In genomic region chr14:50062438-50063039, GRCh38 we compare ENCODE assay signal across 8 cellular contexts. TPM values are rescaled to one million over a fixed set of nuclear protein-coding genes. Genes with fewer than 3 reads are reported as not detected.
DNase-seq lines count a peak whose midpoint lies in the region; ATAC-seq and TF ChIP-seq lines count a peak whose summit lies in the region.

No MANE protein-coding gene starts in this region.

- peak; percentile 80 for TF ChIP-seq POLR2A in GM18505 (IDR thresholded peaks at IDR 0.05; ENCODE audit: borderline replicate concordance, extremely low read depth, insufficient read depth, insufficient read length)
- TF ChIP-seq POLR2A in transverse colon (IDR thresholded peaks at IDR 0.05): peak; percentile 46

- DNase-seq in UCSD-AML1 (lab: John Stamatoyannopoulos, UW; ENCODE audit: unreplicated experiment) (peak; percentile 33), transverse colon (peak; percentile 64), NCI-H748 (lab: John Stamatoyannopoulos, UW; ENCODE audit: unreplicated experiment) (no peak), NCI-H1694 (lab: John Stamatoyannopoulos, UW) (no peak)
- peak; percentile 38 to 80 for DNase-seq in central memory CD8-positive, alpha-beta T cell (ENCODE audit: low spot score in 2 of 2)
- DNase-seq in naive thymus-derived CD8-positive, alpha-beta T cell: peak; percentile 37 to 94 (median 74)

- H3K4me3 Mint-ChIP-seq in central memory CD8-positive, alpha-beta T cell: peak overlapping the region; percentile 83
- H3K4me3 Mint-ChIP-seq in naive thymus-derived CD8-positive, alpha-beta T cell: peak overlapping the region; percentile 74 to 95 (median 90)

- WGBS in transverse colon (ENCODE audit: low coverage in 1 of 2), 2 donors: 42 to 49% methylated on average over 7 of the region's 7 CpGs

- in situ Hi-C loops in transverse colon (cut with MboI; ENCODE audit: low pct_ligation_motif_present in 1 of 4, low pct_unique_long_range_greater_than_20kb in 1 of 4, low sequenced_read_pairs in 3 of 4): no loop called here

- no peaks in the 10 kb centered on the region for H3K9me3 ChIP-seq in HUES48 (ENCODE audit: control insufficient read depth, insufficient read depth, low read length)
- H3K9me3 ChIP-seq in transverse colon: no peaks in the 10 kb centered on the region

- peak; percentile 24 for ATAC-seq in GM18505 (IDR thresholded peaks at IDR 0.05; ENCODE audit: unreplicated experiment)
- peak; percentile 72 for ATAC-seq in central memory CD8-positive, alpha-beta T cell (replicated peaks; ENCODE audit: extremely low read depth, poor library complexity, severe bottlenecking)
- peak; percentile 79 to 80 for ATAC-seq in naive thymus-derived CD8-positive, alpha-beta T cell

- no peaks in the 10 kb centered on the region for H3K27me3 Mint-ChIP-seq in central memory CD8-positive, alpha-beta T cell
- H3K27me3 Mint-ChIP-seq in naive thymus-derived CD8-positive, alpha-beta T cell: no peaks in the 10 kb centered on the region

- H3K4me1 ChIP-seq in HUES48 (ENCODE audit: control insufficient read depth, insufficient read depth, low read length): peaks cover 29% of the 10 kb centered on the region
- H3K4me1 ChIP-seq in transverse colon: peaks cover 36 to 62% (median 44%) of the 10 kb centered on the region in 4 donors

- peaks cover 78% of the 10 kb centered on the region for H3K4me1 Mint-ChIP-seq in central memory CD8-positive, alpha-beta T cell
- H3K4me1 Mint-ChIP-seq in naive thymus-derived CD8-positive, alpha-beta T cell: peaks cover 43 to 90% (median 85%) of the 10 kb centered on the region in 4 donors

- intact Hi-C loops in transverse colon (cut with DNase I; ENCODE audit: low total_unique reads): no loop called here

- peak overlapping the region; percentile 56 for H3K27ac ChIP-seq in HUES48 (ENCODE audit: low read depth, low read length)
- H3K27ac ChIP-seq in transverse colon: peak overlapping the region; percentile 77 to 86 (median 84)

- POLR2A ChIA-PET in naive thymus-derived CD8-positive, alpha-beta T cell (lab: Charles Lee): interaction anchor here (0.9 to 6.1 kb wide), 32 partner anchors 8 to 295 kb away, joined by 3 to 133 read pairs (median 10); partner anchors contain the start of genes ARF6, KLHDC2, NEMF and VCPKMT

- H3K27ac Mint-ChIP-seq in central memory CD8-positive, alpha-beta T cell (ENCODE audit: low read depth): peak overlapping the region; percentile 96
- peak overlapping the region; percentile 97 to 100 (median 98) for H3K27ac Mint-ChIP-seq in naive thymus-derived CD8-positive, alpha-beta T cell

- H3K9me3 Mint-ChIP-seq in central memory CD8-positive, alpha-beta T cell: no peaks in the 10 kb centered on the region
- no peaks in the 10 kb centered on the region for H3K9me3 Mint-ChIP-seq in naive thymus-derived CD8-positive, alpha-beta T cell

- H3K9ac ChIP-seq in HUES48 (ENCODE audit: low read depth, low read length): no peak overlapping the region

- TF ChIP-seq EP300 in transverse colon (IDR thresholded peaks at IDR 0.05; ENCODE audit: low read depth): no peak

- H3K4me3 ChIP-seq in HUES48 (ENCODE audit: low read depth, low read length) (no peak overlapping the region), transverse colon (no peak overlapping the region)

- H3K36me3 ChIP-seq in HUES48 (ENCODE audit: control insufficient read depth, insufficient read depth, low read length) (no peaks in the 10 kb centered on the region), transverse colon (no peaks in the 10 kb centered on the region)

- no peak for TF ChIP-seq CTCF in transverse colon (IDR thresholded peaks at IDR 0.05)

- H3K27me3 ChIP-seq in HUES48 (ENCODE audit: control insufficient read depth, insufficient read depth, low read length) (no peaks in the 10 kb centered on the region), transverse colon (no peaks in the 10 kb centered on the region)

- H3K36me3 Mint-ChIP-seq in central memory CD8-positive, alpha-beta T cell (ENCODE audit: insufficient read depth): peaks cover 20% of the 10 kb centered on the region
- peaks cover 0 to 3% (median 2%) of the 10 kb centered on the region in 3 donors for H3K36me3 Mint-ChIP-seq in naive thymus-derived CD8-positive, alpha-beta T cell

RNA-seq across cellular contexts. Expression of gene VCPKMT, which starts 53.8 kb away (rescaled TPM):
- total RNA-seq in naive thymus-derived CD8-positive, alpha-beta T cell: 10 to 100 TPM; 22.3 to 26.0 TPM
- polyA plus RNA-seq in naive thymus-derived CD8-positive, alpha-beta T cell: 10 to 100 TPM in 1 of 3 donors, 1 to 10 TPM in 2; 8.8 to 10.4 (median 9.5) TPM
- 10 to 100 TPM in 1 of 4 donors, 1 to 10 TPM in 3; 3.7 to 12.1 (median 5.9) TPM for total RNA-seq in transverse colon

Comparison
In these comparisons a context has a peak if more than half of its experiments do, and no peak if none do; other contexts are left out.
1. ATAC-seq: peak in every context shown above with its lines; median percentile 80 in naive thymus-derived CD8-positive, alpha-beta T cell; 72 in central memory CD8-positive, alpha-beta T cell; 24 in GM18505.
2. DNase-seq: peak in UCSD-AML1 (single experiment), central memory CD8-positive, alpha-beta T cell (2 of 2), naive thymus-derived CD8-positive, alpha-beta T cell (10 of 10) and transverse colon (single experiment); none in NCI-H748 (single experiment) and NCI-H1694 (single experiment).